Comparison of ENCODE assay signal across 30 cellular contexts in the genomic region with DNA sequence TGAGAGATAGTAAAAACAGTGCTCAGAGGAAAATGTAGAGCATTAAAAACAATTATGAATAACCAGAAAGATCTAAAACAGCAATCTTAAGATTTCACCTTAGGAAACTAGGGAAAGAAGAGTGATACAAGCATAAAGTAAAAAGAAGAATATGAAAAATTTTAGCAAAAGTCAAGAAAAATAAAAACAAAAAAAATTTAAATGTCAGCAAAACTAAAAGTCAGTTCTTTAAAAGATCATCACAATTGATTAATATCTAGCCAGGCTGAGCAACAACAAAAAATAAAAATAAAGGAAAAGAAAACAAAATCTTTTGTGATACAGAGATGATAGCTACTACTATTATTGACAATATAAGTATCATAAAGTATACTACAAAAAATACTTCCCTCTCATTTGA.
DNase-seq lines count a peak whose midpoint lies in the region; ATAC-seq, FAIRE-seq and TF ChIP-seq lines count a peak whose summit lies in the region.
"Had no signal": no experiment of that assay in that cellular context is flagged by ENCODE, and none has a peak within 500 bp of the region (broad histone marks: within the 10 kb centered on the region; RNA-seq: fewer than 3 reads in every experiment).

No MANE protein-coding gene starts in this region.

- no peak overlapping the region for H4K8ac ChIP-seq in IMR-90 (ENCODE audit: low read depth in 2 of 2, low read length in 2 of 2)

- no peak overlapping the region for H2BK20ac ChIP-seq in IMR-90 (ENCODE audit: low read depth, low read length)

- H2AFZ ChIP-seq in IMR-90 (replicated peaks; ENCODE audit: low read length, poor library complexity) (no peak overlapping the region), K562 (ENCODE audit: low read depth, low read length) (no peak overlapping the region)

- FAIRE-seq in K562 (lab: Jason Lieb, UNC) = no peak
- FAIRE-seq: A549, D721Med had no signal

- H2AK5ac ChIP-seq in IMR-90 (ENCODE audit: low read depth, low read length) = no peak overlapping the region

- CTCF ChIA-PET in IMR-90 (lab: Yijun Ruan, JAX) = no interaction called here
- CTCF ChIA-PET in K562 (lab: Yijun Ruan, JAX; ENCODE audit: low intra/inter-chr PET ratio) = no interaction called here

- TF ChIP-seq POLR2A in IMR-90 (IDR thresholded peaks at IDR 0.05; ENCODE audit: low read depth, low read length) (no peak), K562 (conservative IDR thresholded peaks at IDR 0.05) (no peak), vagina (IDR thresholded peaks at IDR 0.05) (no peak)

- H3K4me3 ChIP-seq in IMR-90 (ENCODE audit: insufficient read depth, low read depth, low read length) (no peak overlapping the region), K562 (no peak overlapping the region), vagina (no peak overlapping the region)
- H3K4me3 ChIP-seq: A549; BLaER1; BLaER1 treated with 17β-estradiol and CSF1 and Interleukin-3, amounts not matched to agents 10 nM and 100 nM had no signal

- H3K9me3 ChIP-seq in IMR-90 (ENCODE audit: control insufficient read depth, insufficient read depth, low read length) = no peaks in the 10 kb centered on the region
- H3K9me3 ChIP-seq in K562 (replicated peaks; ENCODE audit: control insufficient read depth, insufficient read depth, low read depth, low read length) = no peaks in the 10 kb centered on the region
- H3K9me3 ChIP-seq in vagina = no peaks in the 10 kb centered on the region
- H3K9me3 ChIP-seq: A549, BE2C, BLaER1 had no signal

- ATAC-seq in IMR-90 (ENCODE audit: low read depth) (no peak), K562 (no peak)
- ATAC-seq: A549; CD8-positive, alpha-beta T cell had no signal

- POLR2A ChIA-PET in IMR-90 (lab: Charles Lee; ENCODE audit: unreplicated experiment) (no interaction called here), K562 (lab: Yijun Ruan, JAX) (no interaction called here)

- DNase-seq in IMR-90 (no peak), K562 (ENCODE audit: extremely low read depth in 1 of 4, low spot score in 3 of 4) (no peak), HuH-7.5 (ENCODE audit: low spot score) (no peak), vagina (ENCODE audit: extremely low spot score in 2 of 2) (no peak)
- DNase-seq: 8988T; ACHN; AML-193; BE2C; C1 segment of cervical spinal cord; Caco-2; Calu3; CD4-positive, alpha-beta memory T cell; CD4-positive, alpha-beta T cell; CD4-positive, CD25-positive, alpha-beta regulatory T cell; CD8-positive, alpha-beta memory T cell; CD8-positive, alpha-beta T cell; COR-L47; DMS 273 treated with DMSO at 0.1 percent for 48 hours; DMS153; DMS53; DMS79; DMS79 treated with DMSO at 0.1 percent for 48 hours; DND-41; EL had no signal

- intact Hi-C loops in IMR-90 (cut with micrococcal nuclease) = no loop called here
- intact Hi-C loops in K562 (cut with micrococcal nuclease) = no loop called here
- intact Hi-C loops in vagina (cut with DNase I) = no loop called here

- no peak overlapping the region for H4K5ac ChIP-seq in IMR-90 (ENCODE audit: low read depth, low read length)

- TF ChIP-seq RAD21 in IMR-90 (IDR thresholded peaks at IDR 0.05; ENCODE audit: low read length) = no peak
- no peak for TF ChIP-seq RAD21 in K562 (CRISPR knock-in tag; conservative IDR thresholded peaks at IDR 0.05 in 1 of 2, IDR thresholded peaks at IDR 0.05 in 1 of 2)

- TF ChIP-seq EP300 in K562 (IDR thresholded peaks at IDR 0.05; ENCODE audit: low read length) = no peak

- BruUV-seq in IMR-90 (replicated peaks; lab: Mats Ljungman, UMichigan) = no TSS peak
- BruUV-seq in K562 (replicated peaks; lab: Mats Ljungman, UMichigan) = no TSS peak

- H3K4ac ChIP-seq in IMR-90 (ENCODE audit: low read depth, low read length) = no peak overlapping the region

- dilution Hi-C loops in IMR-90 (cut with HindIII; ENCODE audit: low sequenced_read_pairs, unreplicated experiment) = no loop called here

- TF ChIP-seq CTCF in IMR-90 (conservative IDR thresholded peaks at IDR 0.05; ENCODE audit: low read depth, low read length) = no peak
- no peak for TF ChIP-seq CTCF in K562 (IDR thresholded peaks at IDR 0.05 in 2 of 3, conservative IDR thresholded peaks at IDR 0.05 in 1 of 3; ENCODE audit: insufficient read depth in 2 of 3, low read depth in 1 of 3, low read length in 3 of 3)
- TF ChIP-seq CTCF in vagina (IDR thresholded peaks at IDR 0.05) = no peak

- H2BK5ac ChIP-seq in IMR-90 (ENCODE audit: low read depth, low read length, poor library complexity, severe bottlenecking) = no peak overlapping the region

- H3K4me2 ChIP-seq in IMR-90 (ENCODE audit: low read depth, low read length) (no peak overlapping the region), K562 (ENCODE audit: insufficient read depth, low read length) (no peak overlapping the region)
- H3K4me2 ChIP-seq: A549; BLaER1; BLaER1 treated with 17β-estradiol and CSF1 and Interleukin-3, amounts not matched to agents 10 nM and 100 nM had no signal

- no peak overlapping the region for H2AK9ac ChIP-seq in IMR-90 (replicated peaks; ENCODE audit: low read depth, low read length, poor library complexity)

- no peak overlapping the region for H3K23ac ChIP-seq in IMR-90 (ENCODE audit: low read depth, low read length)

- in situ Hi-C loops in IMR-90 (cut with MboI; ENCODE audit: low sequenced_read_pairs) = no loop called here
- in situ Hi-C loops in K562 (cut with MboI) = no loop called here

- no peak overlapping the region for H3K9ac ChIP-seq in IMR-90 (ENCODE audit: low read depth, low read length)
- H3K9ac ChIP-seq in K562 (ENCODE audit: insufficient read depth in 1 of 2, low read depth in 2 of 2, low read length in 2 of 2) = no peak overlapping the region
- H3K9ac ChIP-seq: BLaER1; BLaER1 treated with 17β-estradiol and CSF1 and Interleukin-3, amounts not matched to agents 10 nM and 100 nM had no signal

- no peak overlapping the region for H3K14ac ChIP-seq in IMR-90 (replicated peaks; ENCODE audit: low read depth, low read length)

- H3K27me3 ChIP-seq in IMR-90 (ENCODE audit: control insufficient read depth, insufficient read depth, low read length) (no peaks in the 10 kb centered on the region), K562 (ENCODE audit: control insufficient read depth in 2 of 2, insufficient read depth in 2 of 2, low read length in 2 of 2) (no peaks in the 10 kb centered on the region), vagina (no peaks in the 10 kb centered on the region)
- H3K27me3 ChIP-seq: BE2C; BLaER1; BLaER1 treated with 17β-estradiol and CSF1 and Interleukin-3, amounts not matched to agents 10 nM and 100 nM had no signal

- H3K79me2 ChIP-seq in K562 (ENCODE audit: control insufficient read depth, insufficient read depth, low read length) = no peaks in the 10 kb centered on the region

- no peak overlapping the region for H3K27ac ChIP-seq in IMR-90 (ENCODE audit: insufficient read depth, low read length)
- no peak overlapping the region for H3K27ac ChIP-seq in K562 (ENCODE audit: extremely low read depth, low read depth, low read length)
- H3K27ac ChIP-seq in vagina = no peak overlapping the region
- H3K27ac ChIP-seq: 22Rv1; A549; BLaER1; BLaER1 treated with 17β-estradiol and CSF1 and Interleukin-3, amounts not matched to agents 10 nM and 100 nM; C4-2B had no signal

- H3K36me3 ChIP-seq in IMR-90 (ENCODE audit: control insufficient read depth, insufficient read depth, low read length) = no peaks in the 10 kb centered on the region
- H3K36me3 ChIP-seq in K562 (ENCODE audit: control insufficient read depth, insufficient read depth, low read length) = no peaks in the 10 kb centered on the region
- no peaks in the 10 kb centered on the region for H3K36me3 ChIP-seq in vagina
- H3K36me3 ChIP-seq: BE2C; BLaER1; BLaER1 treated with 17β-estradiol and CSF1 and Interleukin-3, amounts not matched to agents 10 nM and 100 nM had no signal

- H3K9me1 ChIP-seq in IMR-90 (ENCODE audit: insufficient read depth, low read length) = no peaks in the 10 kb centered on the region
- no peaks in the 10 kb centered on the region for H3K9me1 ChIP-seq in K562 (ENCODE audit: control insufficient read depth, insufficient read depth, low read length)

- no peak overlapping the region for H2BK120ac ChIP-seq in IMR-90 (ENCODE audit: low read depth, low read length)

- H3K18ac ChIP-seq in IMR-90 (ENCODE audit: low read depth, low read length) = no peak overlapping the region

- no peaks in the 10 kb centered on the region for H3K79me1 ChIP-seq in IMR-90 (ENCODE audit: low read depth in 1 of 2, low read length in 2 of 2)

- no peak overlapping the region for H2BK15ac ChIP-seq in IMR-90 (ENCODE audit: low read depth, low read length)

- H4K91ac ChIP-seq in IMR-90 (ENCODE audit: insufficient read depth, low read depth, low read length) = no peak overlapping the region

- H3K4me1 ChIP-seq in IMR-90 (ENCODE audit: control insufficient read depth, insufficient read depth, low read length) (no peaks in the 10 kb centered on the region), K562 (replicated peaks in 1 of 2; ENCODE audit: control insufficient read depth in 2 of 2, insufficient read depth in 2 of 2, low read length in 2 of 2) (no peaks in the 10 kb centered on the region), vagina (no peaks in the 10 kb centered on the region)
- H3K4me1 ChIP-seq: A549; BE2C; BLaER1; BLaER1 treated with 17β-estradiol and CSF1 and Interleukin-3, amounts not matched to agents 10 nM and 100 nM; Caco-2 had no signal

- H3K56ac ChIP-seq in IMR-90 (ENCODE audit: extremely low read depth, insufficient read depth, low read length) = no peak overlapping the region

- no peaks in the 10 kb centered on the region for H4K20me1 ChIP-seq in IMR-90 (ENCODE audit: insufficient read depth, low read length)
- no peaks in the 10 kb centered on the region for H4K20me1 ChIP-seq in K562 (replicated peaks; ENCODE audit: control insufficient read depth, insufficient read depth, low read length)
- H4K20me1 ChIP-seq: BLaER1; BLaER1 treated with 17β-estradiol and CSF1 and Interleukin-3, amounts not matched to agents 10 nM and 100 nM had no signal

TF ChIP-seq in IMR-90, 13 proteins besides CTCF, POLR2A, EP300 and RAD21 (continues in another document):
- TF ChIP-seq RCOR1 (IDR thresholded peaks at IDR 0.05; ENCODE audit: insufficient replicate concordance, low read length) = no peak

TF ChIP-seq in K562, 482 proteins besides CTCF, POLR2A, EP300 and RAD21:
- TF ChIP-seq SETDB1 (IDR thresholded peaks at IDR 0.05; ENCODE audit: low read length) = no peak
- peak; percentile 62; the same call in 1 of the 2 replicates for TF ChIP-seq C11orf30 (IDR thresholded peaks at IDR 0.05; ENCODE audit: low read depth)
- peak; percentile 87 for TF ChIP-seq ZNF316 (IDR thresholded peaks at IDR 0.05)
- TF ChIP-seq MAFK (IDR thresholded peaks at IDR 0.05; ENCODE audit: low read length) = no peak
- no peak for TF ChIP-seq ZNF445 (CRISPR knock-in tag; IDR thresholded peaks at IDR 0.05; ENCODE audit: low read depth)
- no peak for TF ChIP-seq SAFB (IDR thresholded peaks at IDR 0.05; ENCODE audit: borderline replicate concordance, low read depth, low read length)
- no peak for TF ChIP-seq SAP30 (IDR thresholded peaks at IDR 0.05; ENCODE audit: borderline replicate concordance, insufficient read depth, low read depth, low read length, poor library complexity, severe bottlenecking)
